ENCODE assay signal across 8 cellular contexts in genomic region chr1:109546311-109547109, GRCh38. TPM values are rescaled to one million over a fixed set of nuclear protein-coding genes. Genes with fewer than 3 reads are reported as not detected.
DNase-seq lines count a peak whose midpoint lies in the region; ATAC-seq, FAIRE-seq and TF ChIP-seq lines count a peak whose summit lies in the region.

No MANE protein-coding gene starts in this region.

- H3K36me3 ChIP-seq in GM06990 (ENCODE audit: control insufficient read depth, insufficient read depth, low read length) (no peaks in the 10 kb centered on the region), kidney (ENCODE audit: control insufficient read depth in 1 of 2, insufficient read depth in 2 of 2, low read length in 2 of 2) (no peaks in the 10 kb centered on the region)

- peak overlapping the region; percentile 92 to 93 for H3K9ac ChIP-seq in kidney (ENCODE audit: low read length in 2 of 2)

- intact Hi-C loops in kidney (cut with DNase I) = loop anchor here (5.0 kb wide), 1 partner anchor 226 kb away; no protein-coding TSS in a partner anchor

- no peaks in the 10 kb centered on the region for H3K27me3 ChIP-seq in GM06990 (replicated peaks; ENCODE audit: control insufficient read depth, insufficient read depth, low read length)

- peak; percentile 38 for ATAC-seq in HG03175 (IDR thresholded peaks at IDR 0.05; ENCODE audit: unreplicated experiment)
- ATAC-seq in activated CD4-positive, CD25-positive, alpha-beta regulatory T cell treated with anti-CD3 and anti-CD28 coated beads, Interleukin-2, amount 50 U/mL, for 24 hours = peak; percentile 40 to 42
- no peak for ATAC-seq in HG03457 (IDR thresholded peaks at IDR 0.05; ENCODE audit: unreplicated experiment)

- peak overlapping the region; percentile 100 for H3K4me3 ChIP-seq in GM06990 (replicated peaks; ENCODE audit: low read depth, low read length)
- H3K4me3 ChIP-seq in kidney (ENCODE audit: low read length in 2 of 2) = peak overlapping the region; percentile 86 to 91

- DNase-seq in GM06990 (ENCODE audit: extremely low read depth, insufficient read length) = peak; percentile 42
- DNase-seq in NCI-H226 = peak; percentile 65
- DNase-seq in cerebellum (ENCODE audit: low spot score) = peak; percentile 88
- peak; percentile 89 for DNase-seq in kidney
- peak; percentile 87 for DNase-seq in stimulated activated CD4-positive, alpha-beta T cell treated with anti-CD3 and anti-CD28 coated beads, Interleukin-12 subunit alpha, Interleukin-12 subunit beta, amount 100 ng/mL, for 4 hours

- H3K27ac ChIP-seq in kidney (ENCODE audit: low read depth in 2 of 2, low read length in 2 of 2) = peak overlapping the region; percentile 66 to 97

- no peaks in the 10 kb centered on the region for H3K9me3 ChIP-seq in kidney (ENCODE audit: control insufficient read depth in 1 of 2, low read length in 2 of 2)

- TF ChIP-seq CTCF in GM06990 (IDR thresholded peaks at IDR 0.05; ENCODE audit: insufficient read depth, low read length, poor library complexity, severe bottlenecking) (peak; percentile 70), kidney (IDR thresholded peaks at IDR 0.05; ENCODE audit: borderline replicate concordance, extremely low read depth, insufficient read depth) (peak; percentile 97)

- H3K4me1 ChIP-seq in kidney (ENCODE audit: control insufficient read depth in 1 of 2, insufficient read depth in 1 of 2, low read depth in 1 of 2, low read length in 2 of 2) = peaks cover 7 to 13% of the 10 kb centered on the region in 2 donors

- peak; percentile 56 for FAIRE-seq in kidney (lab: Jason Lieb, UNC)

RNA-seq across cellular contexts. Expression of gene GNAI3, which starts 1.9 kb away (rescaled TPM):
- total RNA-seq in cerebellum = 13.2 TPM
- 8.0 TPM for total RNA-seq in kidney
- polyA plus RNA-seq in kidney (ENCODE audit: insufficient read depth, low read depth, low replicate concordance) = 4.2 TPM

RNA-seq across cellular contexts. Expression of gene GPR61, which starts 6.8 kb away (rescaled TPM):
- total RNA-seq in cerebellum (10.9 TPM), kidney (not detected)
- not detected for polyA plus RNA-seq in kidney (ENCODE audit: insufficient read depth, low read depth, low replicate concordance)

RNA-seq across cellular contexts. Expression of gene AMIGO1, which starts 37.0 kb away (rescaled TPM):
- total RNA-seq in cerebellum (10.1 TPM), kidney (8.5 TPM)
- polyA plus RNA-seq in kidney (ENCODE audit: insufficient read depth, low read depth, low replicate concordance) = 5.1 TPM

RNA-seq across cellular contexts. Expression of gene CYB561D1, which starts 52.6 kb away (rescaled TPM):
- total RNA-seq in cerebellum = 5.4 TPM
- total RNA-seq in kidney = 18.0 TPM
- polyA plus RNA-seq in kidney (ENCODE audit: insufficient read depth, low read depth, low replicate concordance) = 5.2 TPM

Comparison
In these comparisons a context has a peak if more than half of its experiments do, and no peak if none do; other contexts are left out.
1. RNA of gene GPR61, which starts 6.8 kb away (total RNA-seq): 10.9 TPM in cerebellum (single experiment); not detected in kidney (single experiment); every median in the first group is over 10 times any median in the second.
2. Peak in every context shown above with its lines, with median percentiles within 50 percentile points of each other: DNase-seq.